In the genomic region with DNA sequence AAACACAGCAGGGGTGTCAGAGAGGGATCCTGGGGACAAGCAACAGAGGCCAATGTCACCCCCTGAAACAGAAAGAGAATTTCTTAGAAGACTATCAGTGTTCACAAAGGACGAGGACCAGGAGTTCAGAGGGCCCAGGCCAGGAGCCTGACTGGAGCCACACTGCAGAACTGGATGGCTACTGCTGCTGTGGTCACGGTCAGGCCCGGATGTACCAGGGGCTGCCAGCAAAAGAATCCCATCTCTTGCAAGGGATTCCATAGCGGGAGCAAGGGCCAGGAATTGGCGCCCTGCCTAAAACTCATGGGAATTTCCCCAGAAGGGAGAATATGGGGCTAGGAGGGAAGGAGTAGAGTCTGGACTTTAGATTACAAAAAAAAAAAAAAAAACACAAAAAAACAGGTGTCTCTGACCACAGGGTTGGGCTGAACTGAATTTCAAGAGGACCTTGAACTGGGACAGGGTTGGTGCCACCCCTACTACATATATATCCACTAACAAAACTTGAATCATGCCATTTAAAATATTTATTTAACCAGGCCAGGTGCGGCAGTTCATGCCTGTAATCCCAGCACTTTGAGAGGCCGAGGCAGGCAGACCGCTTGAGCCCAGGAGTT, we compare ENCODE assay signal across 20 cellular contexts. TPM values are rescaled to one million over a fixed set of nuclear protein-coding genes. Genes with fewer than 3 reads are reported as not detected.
A peak's percentile ranks its signal among the peaks of the same experiment; 100 is the strongest.
DNase-seq lines count a peak whose midpoint lies in the region; ATAC-seq and TF ChIP-seq lines count a peak whose summit lies in the region.
"Had no signal": no experiment of that assay in that cellular context is flagged by ENCODE, and none has a peak within 500 bp of the region (broad histone marks: within the 10 kb centered on the region; RNA-seq: fewer than 3 reads in every experiment).

No MANE protein-coding gene starts in this region.

- intact Hi-C loops in thyroid gland (cut with DNase I): no loop called here

- H3K4me3 Mint-ChIP-seq in activated T-helper 17 cell treated with anti-CD3 and anti-CD28 coated beads, Interleukin-2, amount 50 U/mL, for 72 hours: peak overlapping the region; percentile 86
- H3K4me3 Mint-ChIP-seq: activated naive CD4-positive, alpha-beta T cell treated with anti-CD3 and anti-CD28 coated beads for 36 hours; CD14-positive monocyte had no signal

- TF ChIP-seq CTCF in liver (IDR thresholded peaks at IDR 0.05; ENCODE audit: low read depth, low read length, missing input control): no peak
- no peak for TF ChIP-seq CTCF in thyroid gland (IDR thresholded peaks at IDR 0.05)
- no peak for TF ChIP-seq CTCF in foreskin keratinocyte (conservative IDR thresholded peaks at IDR 0.05)

- H3K9ac ChIP-seq in liver (ENCODE audit: low read depth in 1 of 2, low read length in 2 of 2): no peak overlapping the region

- H3K36me3 Mint-ChIP-seq in activated T-helper 17 cell treated with anti-CD3 and anti-CD28 coated beads, Interleukin-2, amount 50 U/mL, for 72 hours (ENCODE audit: low read depth): no peaks in the 10 kb centered on the region
- H3K36me3 Mint-ChIP-seq: CD14-positive monocyte had no signal

- peak overlapping the region; percentile 78 to 80 for H3K27ac ChIP-seq in liver (ENCODE audit: low read depth in 1 of 2, low read length in 2 of 2)
- H3K27ac ChIP-seq in thyroid gland: no peak overlapping the region
- no peak overlapping the region for H3K27ac ChIP-seq in foreskin keratinocyte

- H3K27me3 ChIP-seq in liver (ENCODE audit: control insufficient read depth in 4 of 4, insufficient read depth in 4 of 4, low read length in 3 of 4): no peaks in the 10 kb centered on the region
- no peaks in the 10 kb centered on the region for H3K27me3 ChIP-seq in thyroid gland
- H3K27me3 ChIP-seq in foreskin keratinocyte: no peaks in the 10 kb centered on the region
- no peaks in the 10 kb centered on the region for H3K27me3 ChIP-seq in MG63
- H3K27me3 ChIP-seq: gastrocnemius medialis had no signal

- H3K36me3 ChIP-seq in liver (ENCODE audit: control insufficient read depth in 4 of 4, insufficient read depth in 3 of 4, low read depth in 1 of 4, low read length in 3 of 4) (no peaks in the 10 kb centered on the region), thyroid gland (no peaks in the 10 kb centered on the region), MG63 (no peaks in the 10 kb centered on the region)
- H3K36me3 ChIP-seq: gastrocnemius medialis had no signal

- no peak for ATAC-seq in activated T-helper 17 cell treated with anti-CD3 and anti-CD28 coated beads, Interleukin-2, amount 50 U/mL, for 72 hours (replicated peaks)
- no peak for ATAC-seq in foreskin keratinocyte
- ATAC-seq: effector memory CD8-positive, alpha-beta T cell; gastrocnemius medialis had no signal

- no peak for TF ChIP-seq POLR2A in thyroid gland (IDR thresholded peaks at IDR 0.05)

- WGBS in liver: 29% methylated on average over 8 of the region's 8 CpGs
- WGBS in thyroid gland, 2 donors: 91 to 93% methylated on average over 8 of the region's 8 CpGs

- peak overlapping the region; percentile 98 for H3K27ac Mint-ChIP-seq in activated T-helper 17 cell treated with anti-CD3 and anti-CD28 coated beads, Interleukin-2, amount 50 U/mL, for 72 hours
- H3K27ac Mint-ChIP-seq: activated naive CD4-positive, alpha-beta T cell treated with anti-CD3 and anti-CD28 coated beads for 36 hours; CD14-positive monocyte had no signal

- TF ChIP-seq RAD21 in liver (IDR thresholded peaks at IDR 0.05): no peak

- H3K27me3 Mint-ChIP-seq in activated T-helper 17 cell treated with anti-CD3 and anti-CD28 coated beads, Interleukin-2, amount 50 U/mL, for 72 hours: no peaks in the 10 kb centered on the region
- H3K27me3 Mint-ChIP-seq: stimulated activated naive CD8-positive, alpha-beta T cell treated with anti-CD3 and anti-CD28 coated beads, Interleukin-15, Interleukin-2, amounts not matched to agents 100 ng/mL and 50 ng/mL, for 24 hours had no signal

- H3K4me1 Mint-ChIP-seq in activated T-helper 17 cell treated with anti-CD3 and anti-CD28 coated beads, Interleukin-2, amount 50 U/mL, for 72 hours: peaks cover 14% of the 10 kb centered on the region

- H3K4me1 ChIP-seq in liver (ENCODE audit: control insufficient read depth in 4 of 4, insufficient read depth in 4 of 4, low read length in 3 of 4) (peaks cover 13 to 35% (median 28%) of the 10 kb centered on the region in 4 donors), thyroid gland (peaks cover 14 to 25% of the 10 kb centered on the region in 2 donors), foreskin keratinocyte (peaks cover 20% of the 10 kb centered on the region)

- DNase-seq in DMS53 (lab: John Stamatoyannopoulos, UW) (peak; percentile 50), DMS53 treated with DMSO at 0.1 percent for 48 hours (lab: John Stamatoyannopoulos, UW; ENCODE audit: unreplicated experiment) (no peak), thyroid gland (peak; percentile 20 to 34), foreskin keratinocyte (no peak), MG63 (no peak)
- DNase-seq in stimulated activated naive CD4-positive, alpha-beta T cell (lab: John Stamatoyannopoulos, UW): no peak
- DNase-seq: 8988T; activated CD4-positive, alpha-beta T cell treated with anti-CD3 and anti-CD28 coated beads for 1 hour; activated CD8-positive, alpha-beta memory T cell treated with anti-CD3 and anti-CD28 coated beads, Interleukin-2, amount 50 U/mL, for 4 hours; activated naive CD4-positive, alpha-beta T cell treated with anti-CD3 and anti-CD28 coated beads for 36 hours; effector memory CD8-positive, alpha-beta T cell; gastrocnemius medialis; NCI-H1417; NCI-H524; T-helper 1 cell had no signal

- peaks cover 3% of the 10 kb centered on the region for H3K9me3 Mint-ChIP-seq in activated T-helper 17 cell treated with anti-CD3 and anti-CD28 coated beads, Interleukin-2, amount 50 U/mL, for 72 hours
- H3K9me3 Mint-ChIP-seq: activated naive CD4-positive, alpha-beta T cell treated with anti-CD3 and anti-CD28 coated beads for 36 hours; CD14-positive monocyte; effector memory CD8-positive, alpha-beta T cell; stimulated activated naive CD8-positive, alpha-beta T cell treated with anti-CD3 and anti-CD28 coated beads, Interleukin-15, Interleukin-2, amounts not matched to agents 100 ng/mL and 50 ng/mL, for 24 hours had no signal

- H3K4me3 ChIP-seq in liver (ENCODE audit: low read depth in 1 of 3, low read length in 3 of 3) (no peak overlapping the region), thyroid gland (replicated peaks in 1 of 3) (no peak overlapping the region), MG63 (no peak overlapping the region)
- H3K4me3 ChIP-seq: gastrocnemius medialis, smooth muscle cell had no signal

- H3K9me3 ChIP-seq in liver (ENCODE audit: control insufficient read depth in 4 of 4, low read length in 3 of 4) (no peaks in the 10 kb centered on the region), thyroid gland (no peaks in the 10 kb centered on the region), MG63 (no peaks in the 10 kb centered on the region)
- H3K9me3 ChIP-seq: gastrocnemius medialis had no signal

TF ChIP-seq in liver, 16 proteins besides CTCF, POLR2A, EP300 and RAD21:
- TF ChIP-seq JUND (IDR thresholded peaks at IDR 0.05) (peak in 1 of 2 donors; percentile 41), SP1 (IDR thresholded peaks at IDR 0.05) (peak; percentile 79), NR2F2 (IDR thresholded peaks at IDR 0.05) (no peak), RXRA (IDR thresholded peaks at IDR 0.05) (peak; percentile 70 to 72), HNF4G (IDR thresholded peaks at IDR 0.05) (peak; percentile 28), EGR1 (IDR thresholded peaks at IDR 0.05; ENCODE audit: low read depth in 2 of 2) (no peak), HNF4A (conservative IDR thresholded peaks at IDR 0.05) (peak; percentile 72 to 83), TAF1 (conservative IDR thresholded peaks at IDR 0.05) (peak; percentile 61), YY1 (IDR thresholded peaks at IDR 0.05) (no peak)
- TF ChIP-seq, protein P1, sequence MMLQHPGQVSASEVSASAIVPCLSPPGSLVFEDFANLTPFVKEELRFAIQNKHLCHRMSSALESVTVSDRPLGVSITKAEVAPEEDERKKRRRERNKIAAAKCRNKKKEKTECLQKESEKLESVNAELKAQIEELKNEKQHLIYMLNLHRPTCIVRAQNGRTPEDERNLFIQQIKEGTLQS (IDR thresholded peaks at IDR 0.05): peak; percentile 27
TF ChIP-seq in liver: peak in this region for 7.

RNA-seq across cellular contexts. Expression of a gene that starts 15.7 kb away (rescaled TPM):
- total RNA-seq in activated T-helper 17 cell treated with anti-CD3 and anti-CD28 coated beads, Interleukin-2, amount 50 U/mL, for 72 hours: under 1 TPM in 1 of 2 donors, not detected in 1; 0.21 TPM
- total RNA-seq in liver (1 to 10 TPM in 1 of 2 donors, under 1 TPM in 1; 0.70 to 6.2 TPM), thyroid gland (10 to 100 TPM; 11.6 to 23.7 (median 14.4) TPM), foreskin keratinocyte (11.2 and 12.8 TPM in 2 replicates)
- polyA plus RNA-seq in liver (1 to 10 TPM; 7.2 to 7.3 TPM), foreskin keratinocyte (10.5 and 12.7 TPM in 2 replicates)
- 5.8 and 12.8 TPM in 2 replicates for total RNA-seq in MG63 (2014; rRNA removed; shearing (Covaris generic); ENCODE audit: low replicate concordance)

RNA-seq across cellular contexts. Expression of a gene that starts 24.9 kb away (rescaled TPM):
- total RNA-seq in activated T-helper 17 cell treated with anti-CD3 and anti-CD28 coated beads, Interleukin-2, amount 50 U/mL, for 72 hours: not detected
- 10 to 100 TPM in 1 of 2 donors, not detected in 1; 30.9 TPM for total RNA-seq in liver
- 10 to 100 TPM; 51.1 to 90.1 TPM for polyA plus RNA-seq in liver
- 1 to 10 TPM in 2 of 4 donors, under 1 TPM in 1, not detected in 1; 0.67 to 7.2 (median 2.8) TPM for total RNA-seq in thyroid gland
- total RNA-seq in foreskin keratinocyte: not detected in 2 replicates
- polyA plus RNA-seq in foreskin keratinocyte: not detected in 2 replicates
- total RNA-seq in MG63 (2014; rRNA removed; shearing (Covaris generic); ENCODE audit: low replicate concordance): 0.63 TPM in 1 of 2 replicates, not detected in the other
- total RNA-seq: activated naive CD4-positive, alpha-beta T cell treated with anti-CD3 and anti-CD28 coated beads for 36 hours; smooth muscle cell had no signal
- polyA plus RNA-seq: CD14-positive monocyte, smooth muscle cell had no signal

RNA-seq across cellular contexts. Expression of a gene that starts 40.9 kb away (rescaled TPM):
- 100 to 1,000 TPM in 1 of 2 donors, 10 to 100 TPM in 1; 80.5 to 149 TPM for total RNA-seq in activated T-helper 17 cell treated with anti-CD3 and anti-CD28 coated beads, Interleukin-2, amount 50 U/mL, for 72 hours
- 100 to 1,000 TPM in 1 of 2 donors, 10 to 100 TPM in 1; 86.9 to 142 TPM for total RNA-seq in liver
- 100 to 1,000 TPM; 256 to 783 TPM for polyA plus RNA-seq in liver
- total RNA-seq in thyroid gland: 100 to 1,000 TPM; 205 to 342 (median 228) TPM
- 232 TPM in 2 replicates for total RNA-seq in foreskin keratinocyte
- 308 and 316 TPM in 2 replicates for polyA plus RNA-seq in foreskin keratinocyte
- 77.7 and 95.3 TPM in 2 replicates for total RNA-seq in MG63 (2014; rRNA removed; shearing (Covaris generic); ENCODE audit: low replicate concordance)

RNA-seq across cellular contexts. Expression of a gene that starts 44.3 kb away (rescaled TPM):
- total RNA-seq in activated T-helper 17 cell treated with anti-CD3 and anti-CD28 coated beads, Interleukin-2, amount 50 U/mL, for 72 hours: 10 to 100 TPM; 63.5 to 73.5 TPM
- total RNA-seq in liver (10 to 100 TPM; 19.1 TPM), thyroid gland (10 to 100 TPM; 31.9 to 53.8 (median 43.7) TPM), foreskin keratinocyte (24.4 and 24.9 TPM in 2 replicates)
- polyA plus RNA-seq in liver (10 to 100 TPM in 1 of 2 donors, 1 to 10 TPM in 1; 7.9 to 10.9 TPM), foreskin keratinocyte (18.7 and 20.2 TPM in 2 replicates)
- total RNA-seq in MG63 (2014; rRNA removed; shearing (Covaris generic); ENCODE audit: low replicate concordance): 11.0 and 11.3 TPM in 2 replicates

Comparison
In these comparisons a context has a peak if more than half of its experiments do, and no peak if none do; other contexts are left out.
1. DNase-seq: peak in DMS53 (single experiment) and thyroid gland (2 of 2); none in DMS53 treated with DMSO at 0.1 percent for 48 hours (single experiment), foreskin keratinocyte (0 of 2), stimulated activated naive CD4-positive, alpha-beta T cell (0 of 6) and MG63 (single experiment).
2. H3K27ac ChIP-seq: peak in liver (2 of 2); none in thyroid gland (0 of 3) and foreskin keratinocyte (single experiment).